ENCODE assay signal across 21 cellular contexts in genomic region chr12:128449146-128449894, GRCh38.
DNase-seq lines count a peak whose midpoint lies in the region; ATAC-seq, FAIRE-seq and TF ChIP-seq lines count a peak whose summit lies in the region.
"Had no signal": no experiment of that assay in that cellular context is flagged by ENCODE, and none has a peak within 500 bp of the region (broad histone marks: within the 10 kb centered on the region; RNA-seq: fewer than 3 reads in every experiment).

No MANE protein-coding gene starts in this region.

- DNase-seq in DMS53 (lab: John Stamatoyannopoulos, UW) (peak; percentile 14), DMS53 treated with DMSO at 0.1 percent for 48 hours (lab: John Stamatoyannopoulos, UW; ENCODE audit: unreplicated experiment) (no peak), NCI-H2171 treated with DMSO at 0.1 percent for 48 hours (lab: John Stamatoyannopoulos, UW) (peak; percentile 88), K562 (ENCODE audit: extremely low read depth in 1 of 4, low spot score in 3 of 4) (no peak), substantia nigra (lab: John Stamatoyannopoulos, UW) (no peak), GM10248 (ENCODE audit: extremely low spot score) (no peak)
- DNase-seq: activated CD4-positive, alpha-beta T cell treated with anti-CD3 and anti-CD28 coated beads for 48 hours; activated naive CD4-positive, alpha-beta T cell treated with anti-CD3 and anti-CD28 coated beads, Interleukin-2, amount 10 ng/mL, durations not matched to agents 7 days and 5 days; activated T-cell treated with anti-CD3 and anti-CD28 coated beads for 4 hours; kidney; midbrain; NCI-H1694; small intestine; transverse colon had no signal

- no peak for TF ChIP-seq RAD21 in K562 (CRISPR knock-in tag; conservative IDR thresholded peaks at IDR 0.05 in 1 of 2, IDR thresholded peaks at IDR 0.05 in 1 of 2)

- H3K27ac ChIP-seq in K562 (ENCODE audit: extremely low read depth, low read depth, low read length) (no peak overlapping the region), parathyroid adenoma (no peak overlapping the region), substantia nigra (ENCODE audit: low read depth, low read length, poor library complexity, severe bottlenecking) (no peak overlapping the region)
- H3K27ac ChIP-seq: C4-2B, esophagus muscularis mucosa, SK-N-MC, transverse colon had no signal

- no peak for FAIRE-seq in K562 (lab: Jason Lieb, UNC)
- FAIRE-seq: A204.1, GM12891, kidney, small intestine had no signal

- H3K4me3 ChIP-seq in K562 (no peak overlapping the region), parathyroid adenoma (ENCODE audit: low read depth, low read length) (peak overlapping the region; percentile 5)
- H3K4me3 ChIP-seq: esophagus muscularis mucosa, SK-N-MC, transverse colon had no signal

- 4% methylated on average over 7 of the region's 7 CpGs for WGBS in K562 (ENCODE audit: insufficient coverage, low coverage, missing lambda C conversion rate)

- H3K9me3 ChIP-seq in K562 (replicated peaks; ENCODE audit: control insufficient read depth, insufficient read depth, low read depth, low read length) (no peaks in the 10 kb centered on the region), parathyroid adenoma (ENCODE audit: control insufficient read depth, low read length) (no peaks in the 10 kb centered on the region)
- H3K9me3 ChIP-seq: esophagus muscularis mucosa, transverse colon had no signal

- CTCF ChIA-PET in K562 (lab: Yijun Ruan, JAX; ENCODE audit: low intra/inter-chr PET ratio) (no interaction called here), GM10248 (lab: Yijun Ruan, JAX) (no interaction called here)

- in situ Hi-C loops in K562 (cut with MboI), result no loop called here

- H4K20me1 ChIP-seq in K562 (replicated peaks; ENCODE audit: control insufficient read depth, insufficient read depth, low read length), result no peaks in the 10 kb centered on the region

- POLR2A ChIA-PET in K562 (lab: Yijun Ruan, JAX), result no interaction called here
- POLR2A ChIA-PET in GM10248 (lab: Yijun Ruan, JAX), result no interaction called here

- BruUV-seq in K562 (replicated peaks; lab: Mats Ljungman, UMichigan), result no TSS peak

- no peaks in the 10 kb centered on the region for H3K36me3 ChIP-seq in K562 (ENCODE audit: control insufficient read depth, insufficient read depth, low read length)
- no peaks in the 10 kb centered on the region for H3K36me3 ChIP-seq in parathyroid adenoma (ENCODE audit: control insufficient read depth, insufficient read depth, low read length)
- H3K36me3 ChIP-seq: esophagus muscularis mucosa, transverse colon had no signal

- TF ChIP-seq CTCF in K562 (IDR thresholded peaks at IDR 0.05 in 2 of 3, conservative IDR thresholded peaks at IDR 0.05 in 1 of 3; ENCODE audit: insufficient read depth in 2 of 3, low read depth in 1 of 3, low read length in 3 of 3) (no peak), parathyroid adenoma (IDR thresholded peaks at IDR 0.05) (no peak), GM10248 (IDR thresholded peaks at IDR 0.05; ENCODE audit: control extremely low read depth, extremely low read depth, low read depth, missing control alignments) (no peak)

- no peak overlapping the region for H3K9ac ChIP-seq in K562 (ENCODE audit: insufficient read depth in 1 of 2, low read depth in 2 of 2, low read length in 2 of 2)
- no peak overlapping the region for H3K9ac ChIP-seq in parathyroid adenoma

- H3K27me3 ChIP-seq in K562 (ENCODE audit: control insufficient read depth in 2 of 2, insufficient read depth in 2 of 2, low read length in 2 of 2) (peaks cover 2 to 28% of the 10 kb centered on the region in 2 experiments; a peak in 4 of 5 replicates), parathyroid adenoma (ENCODE audit: control insufficient read depth, insufficient read depth, low read length) (no peaks in the 10 kb centered on the region)
- H3K27me3 ChIP-seq: esophagus muscularis mucosa, transverse colon had no signal

- H3K9me1 ChIP-seq in K562 (ENCODE audit: control insufficient read depth, insufficient read depth, low read length), result no peaks in the 10 kb centered on the region

- H3K4me1 ChIP-seq in K562 (replicated peaks in 1 of 2; ENCODE audit: control insufficient read depth in 2 of 2, insufficient read depth in 2 of 2, low read length in 2 of 2), result no peaks in the 10 kb centered on the region
- peaks cover 8% of the 10 kb centered on the region for H3K4me1 ChIP-seq in parathyroid adenoma
- H3K4me1 ChIP-seq: esophagus muscularis mucosa, transverse colon had no signal

- H2AFZ ChIP-seq in K562 (ENCODE audit: low read depth, low read length) (no peak overlapping the region), parathyroid adenoma (no peak overlapping the region)

- TF ChIP-seq EP300 in K562 (IDR thresholded peaks at IDR 0.05; ENCODE audit: low read length), result no peak

- H3K4me2 ChIP-seq in K562 (ENCODE audit: insufficient read depth, low read length) (no peak overlapping the region), parathyroid adenoma (ENCODE audit: low read length) (peak overlapping the region; percentile 62)

- TF ChIP-seq POLR2A in K562 (conservative IDR thresholded peaks at IDR 0.05), result no peak

- no peaks in the 10 kb centered on the region for H3K79me2 ChIP-seq in K562 (ENCODE audit: control insufficient read depth, insufficient read depth, low read length)
- no peaks in the 10 kb centered on the region for H3K79me2 ChIP-seq in parathyroid adenoma

- intact Hi-C loops in K562 (cut with micrococcal nuclease), result no loop called here

- no peak for ATAC-seq in K562
- no peak for ATAC-seq in HG03469 (IDR thresholded peaks at IDR 0.05; ENCODE audit: unreplicated experiment)

TF ChIP-seq in K562, 482 proteins besides CTCF, POLR2A, EP300 and RAD21:
- TF ChIP-seq NFIC (IDR thresholded peaks at IDR 0.05) (0 out of 2 replicates have a peak, but pooled peaks have one; percentile 28), PCBP2 (IDR thresholded peaks at IDR 0.05; ENCODE audit: low read depth, low read length, poor library complexity, severe bottlenecking) (no peak)

Comparison
In these comparisons a context has a peak if more than half of its experiments do, and no peak if none do; other contexts are left out.
1. DNase-seq: peak in DMS53 (single experiment) and NCI-H2171 treated with DMSO at 0.1 percent for 48 hours (single experiment); none in DMS53 treated with DMSO at 0.1 percent for 48 hours (single experiment), K562 (0 of 4), substantia nigra (0 of 49) and GM10248 (single experiment).